ENCODE assay signal across 1 cellular context in genomic region chr16:70258065-70258464, GRCh38.
TF ChIP-seq lines count a peak whose summit lies in the region.

No MANE protein-coding gene starts in this region.

TF ChIP-seq in HepG2, 621 proteins besides CTCF, POLR2A, EP300 and RAD21:
- peak; percentile 12 for TF ChIP-seq AGO2 (optimal IDR thresholded peaks at IDR 0.05; ENCODE audit: low read depth, low read length)
- TF ChIP-seq ZNF224 (CRISPR knock-in tag; IDR thresholded peaks at IDR 0.05), result no peak
